23 cellular contexts compared by ENCODE assay signal in the genomic region with DNA sequence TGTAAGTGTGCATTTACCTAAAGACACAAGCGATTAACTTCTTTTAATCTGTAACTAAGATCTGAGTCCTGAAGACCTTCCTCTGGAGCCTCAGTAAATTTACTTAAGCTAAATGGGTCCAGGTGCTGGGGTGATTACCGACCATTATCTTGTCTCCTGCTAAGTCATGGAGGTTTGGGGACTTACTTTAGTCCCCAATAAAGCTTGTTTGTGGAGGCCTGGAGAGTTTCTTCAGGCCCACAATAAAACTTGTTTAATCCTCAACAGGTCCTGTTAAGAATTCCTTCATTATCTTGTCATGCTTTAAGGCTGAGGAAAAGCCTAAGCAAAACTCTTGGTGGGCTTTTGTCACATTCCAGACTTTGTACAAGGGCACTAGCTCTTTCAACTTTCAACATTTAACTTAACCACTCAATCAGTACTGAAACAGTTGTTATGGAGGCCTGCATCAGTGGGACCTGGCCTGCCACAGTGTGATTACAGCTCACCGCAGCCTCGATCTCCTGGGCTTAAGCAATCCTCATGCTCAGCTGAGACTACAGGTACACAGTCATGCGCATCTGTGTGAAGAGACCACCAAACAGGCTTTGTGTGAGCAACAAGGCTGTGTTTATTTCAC.
"Had no signal": no experiment of that assay in that cellular context is flagged by ENCODE, and none has a peak within 500 bp of the region (broad histone marks: within the 10 kb centered on the region; RNA-seq: fewer than 3 reads in every experiment).

No MANE protein-coding gene starts in this region.

- H3K4me1 ChIP-seq: parathyroid adenoma, right atrium auricular region, transverse colon had no signal

- H3K27ac Mint-ChIP-seq: activated CD4-positive, alpha-beta memory T cell treated with anti-CD3 and anti-CD28 coated beads for 36 hours; activated CD4-positive, alpha-beta T cell treated with anti-CD3 and anti-CD28 coated beads, Interleukin-2, amount 10 ng/mL, durations not matched to agents 24 days and 14 days; activated naive CD4-positive, alpha-beta T cell treated with anti-CD3 and anti-CD28 coated beads, Interleukin-2, amount 50 U/mL, for 24 hours; activated naive CD8-positive, alpha-beta T cell treated with anti-CD3 and anti-CD28 coated beads, Interleukin-2, amount 50 U/mL, for 24 hours; activated T-cell treated with anti-CD3 and anti-CD28 coated beads, Interleukin-2, amount 50 U/mL, for 24 hours; naive B cell had no signal

- H3K27ac ChIP-seq: heart right ventricle, left ventricle myocardium inferior, parathyroid adenoma, right atrium auricular region, transverse colon, VCaP had no signal

- H3K4me1 Mint-ChIP-seq: activated CD4-positive, alpha-beta T cell treated with anti-CD3 and anti-CD28 coated beads, Interleukin-2, amount 10 ng/mL, durations not matched to agents 24 days and 14 days; activated naive CD4-positive, alpha-beta T cell treated with anti-CD3 and anti-CD28 coated beads, Interleukin-2, amount 50 U/mL, for 24 hours; activated naive CD8-positive, alpha-beta T cell treated with anti-CD3 and anti-CD28 coated beads, Interleukin-2, amount 50 U/mL, for 24 hours; naive B cell had no signal

- H3K9ac ChIP-seq: parathyroid adenoma had no signal

- ATAC-seq: activated CD4-positive, CD25-positive, alpha-beta regulatory T cell treated with anti-CD3 and anti-CD28 coated beads, Interleukin-2, amount 50 U/mL, for 24 hours; activated naive CD8-positive, alpha-beta T cell treated with anti-CD3 and anti-CD28 coated beads, Interleukin-2, amount 50 U/mL, for 24 hours had no signal

- H3K4me3 Mint-ChIP-seq: activated CD4-positive, alpha-beta memory T cell treated with anti-CD3 and anti-CD28 coated beads for 36 hours; activated CD4-positive, alpha-beta T cell treated with anti-CD3 and anti-CD28 coated beads, Interleukin-2, amount 10 ng/mL, durations not matched to agents 24 days and 14 days; activated naive CD4-positive, alpha-beta T cell treated with anti-CD3 and anti-CD28 coated beads, Interleukin-2, amount 50 U/mL, for 24 hours; activated naive CD8-positive, alpha-beta T cell treated with anti-CD3 and anti-CD28 coated beads, Interleukin-2, amount 50 U/mL, for 24 hours; activated T-cell treated with anti-CD3 and anti-CD28 coated beads, Interleukin-2, amount 50 U/mL, for 24 hours; mesothelial cell of epicardium had no signal

- H3K9me3 ChIP-seq: right atrium auricular region, transverse colon had no signal

- H3K36me3 ChIP-seq: heart right ventricle, left ventricle myocardium inferior, right atrium auricular region, transverse colon had no signal

- H3K27me3 Mint-ChIP-seq: activated CD4-positive, alpha-beta memory T cell treated with anti-CD3 and anti-CD28 coated beads for 36 hours had no signal

- H3K36me3 Mint-ChIP-seq: activated CD4-positive, alpha-beta memory T cell treated with anti-CD3 and anti-CD28 coated beads for 36 hours; activated naive CD4-positive, alpha-beta T cell treated with anti-CD3 and anti-CD28 coated beads, Interleukin-2, amount 50 U/mL, for 24 hours; mesothelial cell of epicardium; naive B cell had no signal

- FAIRE-seq: TTC549 had no signal

- DNase-seq: activated CD4-positive, alpha-beta memory T cell treated with anti-CD3 and anti-CD28 coated beads for 36 hours; activated CD4-positive, alpha-beta T cell treated with anti-CD3 and anti-CD28 coated beads, Interleukin-2, amount 10 ng/mL, durations not matched to agents 24 days and 14 days; activated CD8-positive, alpha-beta memory T cell treated with anti-CD3 and anti-CD28 coated beads, Interleukin-2, amount 50 U/mL, for 4 hours; activated naive CD8-positive, alpha-beta T cell treated with anti-CD3 and anti-CD28 coated beads, Interleukin-2, amount 50 U/mL, for 24 hours; activated T-cell treated with anti-CD3 and anti-CD28 coated beads, Interleukin-2, amount 50 U/mL, for 24 hours; amygdala; central memory CD4-positive, alpha-beta T cell; foreskin melanocyte; heart right ventricle; left ventricle myocardium inferior; naive B cell; nucleus accumbens; stimulated activated CD4-positive, alpha-beta T cell treated with anti-CD3 and anti-CD28 coated beads, Interleukin-15, amount 100 ng/mL, for 24 hours; stimulated activated CD4-positive, alpha-beta T cell treated with anti-CD3 and anti-CD28 coated beads, Interleukin-2, amount 100 ng/mL, for 24 hours; stimulated activated naive CD4-positive, alpha-beta T cell treated with Interleukin-2 at 50 U/mL for 16 hours; transverse colon had no signal

- H3K27me3 ChIP-seq: heart right ventricle, right atrium auricular region, transverse colon had no signal

- H3K9me3 Mint-ChIP-seq: activated CD4-positive, alpha-beta memory T cell treated with anti-CD3 and anti-CD28 coated beads for 36 hours; activated CD4-positive, alpha-beta T cell treated with anti-CD3 and anti-CD28 coated beads, Interleukin-2, amount 10 ng/mL, durations not matched to agents 24 days and 14 days; activated naive CD4-positive, alpha-beta T cell treated with anti-CD3 and anti-CD28 coated beads, Interleukin-2, amount 50 U/mL, for 24 hours; activated naive CD8-positive, alpha-beta T cell treated with anti-CD3 and anti-CD28 coated beads, Interleukin-2, amount 50 U/mL, for 24 hours; activated T-cell treated with anti-CD3 and anti-CD28 coated beads, Interleukin-2, amount 50 U/mL, for 24 hours had no signal

- H3K4me3 ChIP-seq: heart right ventricle, left ventricle myocardium inferior, right atrium auricular region, transverse colon had no signal
